ENCODE assay signal across 26 cellular contexts in the genomic region with DNA sequence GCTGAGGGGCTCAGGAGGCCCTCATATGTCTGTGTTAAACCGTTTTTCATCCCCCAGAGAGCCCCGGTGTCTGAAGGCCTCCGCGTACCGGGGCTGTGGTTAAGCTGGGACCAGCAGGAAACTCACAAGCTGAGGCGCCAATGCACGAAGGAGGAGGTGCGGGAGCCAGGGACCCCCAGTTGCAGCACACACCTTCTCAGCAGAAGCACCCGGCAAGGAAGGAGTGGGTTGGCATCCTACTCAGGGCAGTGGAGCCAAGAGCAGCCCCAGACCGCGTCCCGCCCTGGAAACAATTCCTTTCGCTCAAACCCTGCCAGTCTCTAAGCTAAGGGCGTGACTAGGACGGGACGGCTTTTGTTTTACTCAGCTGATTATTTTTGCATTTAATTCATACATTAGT.
"Had no signal": no experiment of that assay in that cellular context is flagged by ENCODE, and none has a peak within 500 bp of the region (broad histone marks: within the 10 kb centered on the region; RNA-seq: fewer than 3 reads in every experiment).

No MANE protein-coding gene starts in this region.

- H3K9me3 ChIP-seq: esophagus squamous epithelium, neutrophil, prostate gland, right atrium auricular region, stomach, thyroid gland had no signal

- H3K27ac ChIP-seq: coronary artery, esophagus squamous epithelium, neutrophil, parathyroid adenoma, prostate gland, right atrium auricular region, stomach, thyroid gland had no signal

- H3K4me1 Mint-ChIP-seq: immature natural killer cell; memory B cell; natural killer cell; stimulated activated effector memory CD8-positive, alpha-beta T cell treated with anti-CD3 and anti-CD28 coated beads, Interleukin-12 subunit alpha, Interleukin-12 subunit beta, amount 100 ng/mL, for 72 hours had no signal

- H3K27ac Mint-ChIP-seq: effector memory CD8-positive, alpha-beta T cell; immature natural killer cell; memory B cell; natural killer cell; stimulated activated effector memory CD8-positive, alpha-beta T cell treated with anti-CD3 and anti-CD28 coated beads, Interleukin-12 subunit alpha, Interleukin-12 subunit beta, amount 100 ng/mL, for 72 hours had no signal

- H3K4me2 ChIP-seq: smooth muscle cell had no signal

- DNase-seq: dermis blood vessel endothelial cell; effector memory CD8-positive, alpha-beta T cell; erythroblast; esophagus squamous epithelium; foreskin melanocyte; hypothalamus; immature natural killer cell; islet precursor cell; left ventricle myocardium superior; natural killer cell; stimulated activated CD4-positive, alpha-beta T cell treated with anti-CD3 and anti-CD28 coated beads, Interleukin-2, amount 100 ng/mL, for 24 hours; stimulated activated CD4-positive, alpha-beta T cell treated with anti-CD3 and anti-CD28 coated beads, Interleukin-4, amount 100 ng/mL, for 24 hours; stimulated activated naive CD4-positive, alpha-beta T cell treated with Interleukin-2 at 50 U/mL for 16 hours; stomach; thyroid gland; trophoblast cell had no signal

- H3K36me3 Mint-ChIP-seq: immature natural killer cell; memory B cell; natural killer cell; stimulated activated effector memory CD8-positive, alpha-beta T cell treated with anti-CD3 and anti-CD28 coated beads, Interleukin-12 subunit alpha, Interleukin-12 subunit beta, amount 100 ng/mL, for 72 hours had no signal

- H3K9ac ChIP-seq: parathyroid adenoma had no signal

- H3K4me3 ChIP-seq: coronary artery, esophagus squamous epithelium, lung, prostate gland, right atrium auricular region, smooth muscle cell, stomach, thyroid gland had no signal

- ATAC-seq: effector memory CD8-positive, alpha-beta T cell; left ventricle myocardium superior; natural killer cell; sciatic nerve; stimulated activated effector memory CD8-positive, alpha-beta T cell treated with anti-CD3 and anti-CD28 coated beads, Interleukin-12 subunit alpha, Interleukin-12 subunit beta, amount 100 ng/mL, for 72 hours had no signal

- H3K4me3 Mint-ChIP-seq: effector memory CD8-positive, alpha-beta T cell; immature natural killer cell; memory B cell; natural killer cell; stimulated activated effector memory CD8-positive, alpha-beta T cell treated with anti-CD3 and anti-CD28 coated beads, Interleukin-12 subunit alpha, Interleukin-12 subunit beta, amount 100 ng/mL, for 72 hours had no signal

- H2AFZ ChIP-seq: parathyroid adenoma had no signal

- H3K27me3 ChIP-seq: thyroid gland had no signal

- H3K79me2 ChIP-seq: parathyroid adenoma had no signal

- H3K4me1 ChIP-seq: esophagus squamous epithelium, parathyroid adenoma, prostate gland, right atrium auricular region, thyroid gland had no signal

- H3K36me3 ChIP-seq: esophagus squamous epithelium, neutrophil, prostate gland, right atrium auricular region, stomach, thyroid gland had no signal

- H3K9me3 Mint-ChIP-seq: effector memory CD8-positive, alpha-beta T cell; immature natural killer cell; natural killer cell; stimulated activated effector memory CD8-positive, alpha-beta T cell treated with anti-CD3 and anti-CD28 coated beads, Interleukin-12 subunit alpha, Interleukin-12 subunit beta, amount 100 ng/mL, for 72 hours had no signal
